26 cellular contexts compared by ENCODE assay signal in the genomic region with DNA sequence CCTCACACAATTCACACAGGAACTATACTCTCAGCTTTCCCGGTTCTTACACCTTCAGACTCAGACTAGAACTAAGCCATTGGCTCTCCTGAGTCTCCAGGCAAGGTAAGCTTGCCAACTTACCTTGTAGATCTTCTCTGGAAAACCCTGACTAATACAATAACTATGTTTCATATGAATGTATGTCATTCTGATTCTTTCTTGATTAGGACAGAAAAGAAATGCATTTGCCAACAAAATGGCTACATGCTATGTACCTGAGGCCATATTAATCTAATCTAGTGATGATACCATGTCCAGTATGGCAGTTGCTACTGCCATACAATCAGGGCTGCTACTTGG.
"Had no signal": no experiment of that assay in that cellular context is flagged by ENCODE, and none has a peak within 500 bp of the region (broad histone marks: within the 10 kb centered on the region; RNA-seq: fewer than 3 reads in every experiment).

No MANE protein-coding gene starts in this region.

- DNase-seq: dermis blood vessel endothelial cell; effector memory CD8-positive, alpha-beta T cell; glutamatergic neuron; heart right ventricle; hippocampal formation; immature natural killer cell; islet precursor cell; mesenchymal stem cell; midbrain; naive thymus-derived CD4-positive, alpha-beta T cell; nucleus accumbens; sigmoid colon; stimulated activated CD4-positive, alpha-beta T cell treated with anti-CD3 and anti-CD28 coated beads, Interleukin-2, amount 100 ng/mL, for 24 hours; stimulated activated CD4-positive, alpha-beta T cell treated with anti-CD3 and anti-CD28 coated beads, Interleukin-4, amount 100 ng/mL, for 24 hours; stimulated activated naive CD4-positive, alpha-beta T cell treated with Interleukin-2 at 50 U/mL for 16 hours; stomach; thyroid gland had no signal

- H3K27me3 ChIP-seq: right atrium auricular region, sigmoid colon, thyroid gland had no signal

- H3K27ac ChIP-seq: coronary artery, epithelial cell of prostate, gastroesophageal sphincter, heart right ventricle, prostate gland, right atrium auricular region, sigmoid colon, stomach, thyroid gland had no signal

- H3K27ac Mint-ChIP-seq: effector memory CD8-positive, alpha-beta T cell; immature natural killer cell; naive thymus-derived CD4-positive, alpha-beta T cell; nephron; stimulated activated effector memory CD8-positive, alpha-beta T cell treated with anti-CD3 and anti-CD28 coated beads, Interleukin-12 subunit alpha, Interleukin-12 subunit beta, amount 100 ng/mL, for 72 hours; type B pancreatic cell had no signal

- H3K36me3 ChIP-seq: gastroesophageal sphincter, heart right ventricle, prostate gland, right atrium auricular region, sigmoid colon, stomach, thyroid gland had no signal

- H3K9me3 Mint-ChIP-seq: effector memory CD8-positive, alpha-beta T cell; immature natural killer cell; nephron; stimulated activated effector memory CD8-positive, alpha-beta T cell treated with anti-CD3 and anti-CD28 coated beads, Interleukin-12 subunit alpha, Interleukin-12 subunit beta, amount 100 ng/mL, for 72 hours; type B pancreatic cell had no signal

- H3K9me3 ChIP-seq: gastroesophageal sphincter, heart right ventricle, prostate gland, right atrium auricular region, sigmoid colon, stomach, thyroid gland had no signal

- H3K36me3 Mint-ChIP-seq: immature natural killer cell; naive thymus-derived CD4-positive, alpha-beta T cell; stimulated activated effector memory CD8-positive, alpha-beta T cell treated with anti-CD3 and anti-CD28 coated beads, Interleukin-12 subunit alpha, Interleukin-12 subunit beta, amount 100 ng/mL, for 72 hours; type B pancreatic cell had no signal

- H3K4me1 ChIP-seq: gastroesophageal sphincter, heart right ventricle, prostate gland, right atrium auricular region, sigmoid colon, stomach, thyroid gland had no signal

- H3K4me3 Mint-ChIP-seq: effector memory CD8-positive, alpha-beta T cell; immature natural killer cell; naive thymus-derived CD4-positive, alpha-beta T cell; nephron; stimulated activated effector memory CD8-positive, alpha-beta T cell treated with anti-CD3 and anti-CD28 coated beads, Interleukin-12 subunit alpha, Interleukin-12 subunit beta, amount 100 ng/mL, for 72 hours; type B pancreatic cell had no signal

- H3K4me3 ChIP-seq: coronary artery, gastroesophageal sphincter, heart right ventricle, lung, prostate gland, right atrium auricular region, sigmoid colon, stomach, thyroid gland had no signal

- H3K4me1 Mint-ChIP-seq: immature natural killer cell; naive thymus-derived CD4-positive, alpha-beta T cell; nephron; stimulated activated effector memory CD8-positive, alpha-beta T cell treated with anti-CD3 and anti-CD28 coated beads, Interleukin-12 subunit alpha, Interleukin-12 subunit beta, amount 100 ng/mL, for 72 hours had no signal
